Comparison of ENCODE assay signal across 1 cellular context in genomic region chr22:17199131-17199731, GRCh38.
TF ChIP-seq lines count a peak whose summit lies in the region.

No MANE protein-coding gene starts in this region.

TF ChIP-seq in IMR-90, 13 proteins besides CTCF, POLR2A, EP300 and RAD21 (continued from another document):
- TF ChIP-seq ELK1 (IDR thresholded peaks at IDR 0.05; ENCODE audit: borderline replicate concordance, low read depth, low read length) (no peak), NFE2L2 (IDR thresholded peaks at IDR 0.05; ENCODE audit: low read depth, low read length) (no peak)
